In the genomic region with DNA sequence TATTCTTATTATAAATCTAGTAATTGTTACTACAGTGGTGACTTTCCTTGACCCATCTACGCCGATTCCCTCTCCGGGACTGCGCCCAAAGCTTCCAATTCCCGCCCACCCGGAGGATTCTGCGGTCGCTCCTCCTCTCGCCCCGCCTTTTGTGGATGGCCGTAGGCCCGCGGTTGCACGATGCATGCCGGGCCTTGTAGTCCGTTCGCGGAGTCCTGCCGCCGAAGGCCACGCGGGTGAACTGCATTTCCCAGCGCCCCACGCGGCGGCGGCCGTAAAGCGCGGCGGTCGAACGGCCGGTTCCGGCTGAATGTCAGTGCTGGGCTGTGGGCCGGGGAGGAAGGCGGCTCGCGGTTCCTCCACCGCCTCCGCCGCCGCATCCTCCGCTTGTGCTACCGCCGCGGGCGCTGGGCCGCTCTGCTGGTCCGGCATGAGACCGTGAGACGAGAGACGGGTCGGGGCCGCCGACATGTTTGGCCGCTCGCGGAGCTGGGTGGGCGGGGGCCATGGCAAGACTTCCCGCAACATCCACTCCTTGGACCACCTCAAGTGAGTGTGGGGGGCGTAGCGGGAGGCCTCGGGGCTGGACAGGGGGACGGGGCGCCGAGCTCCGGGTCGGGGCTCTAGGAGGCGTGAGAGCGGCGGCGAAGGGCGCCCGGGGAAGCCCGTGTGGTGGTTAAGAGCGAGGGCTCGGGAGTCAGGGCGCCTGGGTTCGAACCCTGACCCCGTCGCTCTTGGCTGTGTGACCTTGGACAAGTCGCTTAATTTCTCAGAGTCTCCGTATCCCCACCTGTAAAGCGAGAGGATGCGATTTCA, we compare ENCODE assay signal across 1 cellular context.
TF ChIP-seq lines count a peak whose summit lies in the region.

CLEC16A (plus strand) TSS at position 316 of the 816 bp plus-strand sequence; CDS start at position 470, 154 bp downstream.

TF ChIP-seq in HepG2, 621 proteins besides CTCF, POLR2A, EP300 and RAD21 (continued from another document and continues in another):
- TF ChIP-seq ZBED4 (CRISPR knock-in tag; IDR thresholded peaks at IDR 0.05; ENCODE audit: borderline replicate concordance) (peak; percentile 100), MNT (IDR thresholded peaks at IDR 0.05) (peak; percentile 77), ZBTB7A (CRISPR knock-in tag; IDR thresholded peaks at IDR 0.05) (peak; percentile 25; the same call in 1 of the 2 replicates), KLF11 (CRISPR knock-in tag; IDR thresholded peaks at IDR 0.05) (peak; percentile 98), RCOR2 (CRISPR knock-in tag; IDR thresholded peaks at IDR 0.05) (no peak; the same call in 1 of the 2 replicates), ZNF550 (CRISPR knock-in tag; IDR thresholded peaks at IDR 0.05; ENCODE audit: borderline replicate concordance) (peak; percentile 99), ZBTB42 (CRISPR knock-in tag; IDR thresholded peaks at IDR 0.05) (no peak; the same call in 1 of the 2 replicates), ZNF883 (CRISPR knock-in tag; IDR thresholded peaks at IDR 0.05; ENCODE audit: not compliant biosample characterization) (peak; percentile 98), ZNF430 (CRISPR knock-in tag; IDR thresholded peaks at IDR 0.05) (0 out of 2 replicates have a peak, but pooled peaks have one; percentile 19), AKAP8 (CRISPR knock-in tag; IDR thresholded peaks at IDR 0.05) (peak; percentile 97), HOMEZ (CRISPR knock-in tag; IDR thresholded peaks at IDR 0.05; ENCODE audit: low read depth) (peak; percentile 84), ZEB1 (IDR thresholded peaks at IDR 0.05; ENCODE audit: insufficient replicate concordance, low read depth) (peak; percentile 60), HOXA3 (CRISPR knock-in tag; IDR thresholded peaks at IDR 0.05) (peak; percentile 98), ZNF775 (CRISPR knock-in tag; IDR thresholded peaks at IDR 0.05; ENCODE audit: borderline replicate concordance) (no peak; the same call in 1 of the 2 replicates), ZNF432 (CRISPR knock-in tag; IDR thresholded peaks at IDR 0.05; ENCODE audit: borderline replicate concordance) (no peak), ZFP37 (CRISPR knock-in tag; IDR thresholded peaks at IDR 0.05; ENCODE audit: borderline replicate concordance) (no peak), ZNF484 (CRISPR knock-in tag; IDR thresholded peaks at IDR 0.05; ENCODE audit: borderline replicate concordance, low read depth) (no peak), PHF5A (CRISPR knock-in tag; IDR thresholded peaks at IDR 0.05; ENCODE audit: low read depth, unreplicated experiment) (peak; percentile 82), ZNF644 (CRISPR knock-in tag; IDR thresholded peaks at IDR 0.05; ENCODE audit: low read depth) (no peak), SETDB1 (CRISPR knock-in tag; IDR thresholded peaks at IDR 0.05; ENCODE audit: borderline replicate concordance) (no peak), ZNF569 (CRISPR knock-in tag; IDR thresholded peaks at IDR 0.05; ENCODE audit: borderline replicate concordance) (0 out of 2 replicates have a peak, but pooled peaks have one; percentile 64), FOXJ3 (CRISPR knock-in tag; IDR thresholded peaks at IDR 0.05; ENCODE audit: borderline replicate concordance) (no peak), ERF (CRISPR knock-in tag; IDR thresholded peaks at IDR 0.05) (peak; percentile 99), TEAD2 (CRISPR knock-in tag; IDR thresholded peaks at IDR 0.05) (no peak), ZNF431 (CRISPR knock-in tag; IDR thresholded peaks at IDR 0.05; ENCODE audit: borderline replicate concordance, low read depth) (no peak), FOXA3 (CRISPR knock-in tag; IDR thresholded peaks at IDR 0.05) (peak; percentile 85), ZSCAN12 (CRISPR knock-in tag; IDR thresholded peaks at IDR 0.05) (no peak), HNRNPL (IDR thresholded peaks at IDR 0.05; ENCODE audit: low read depth, low read length) (0 out of 2 replicates have a peak, but pooled peaks have one; percentile 26), ZNF44 (CRISPR knock-in tag; IDR thresholded peaks at IDR 0.05) (peak; percentile 95; the same call in 1 of the 2 replicates), NCOA5 (CRISPR knock-in tag; IDR thresholded peaks at IDR 0.05) (no peak), KAT2B (IDR thresholded peaks at IDR 0.05; ENCODE audit: borderline replicate concordance, low read depth, low read length) (no peak)
- TF ChIP-seq, protein P1, sequence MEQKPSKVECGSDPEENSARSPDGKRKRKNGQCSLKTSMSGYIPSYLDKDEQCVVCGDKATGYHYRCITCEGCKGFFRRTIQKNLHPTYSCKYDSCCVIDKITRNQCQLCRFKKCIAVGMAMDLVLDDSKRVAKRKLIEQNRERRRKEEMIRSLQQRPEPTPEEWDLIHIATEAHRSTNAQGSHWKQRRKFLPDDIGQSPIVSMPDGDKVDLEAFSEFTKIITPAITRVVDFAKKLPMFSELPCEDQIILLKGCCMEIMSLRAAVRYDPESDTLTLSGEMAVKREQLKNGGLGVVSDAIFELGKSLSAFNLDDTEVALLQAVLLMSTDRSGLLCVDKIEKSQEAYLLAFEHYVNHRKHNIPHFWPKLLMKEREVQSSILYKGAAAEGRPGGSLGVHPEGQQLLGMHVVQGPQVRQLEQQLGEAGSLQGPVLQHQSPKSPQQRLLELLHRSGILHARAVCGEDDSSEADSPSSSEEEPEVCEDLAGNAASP (CRISPR knock-in tag; IDR thresholded peaks at IDR 0.05; ENCODE audit: borderline replicate concordance), result peak; percentile 84
- TF ChIP-seq, protein P2, sequence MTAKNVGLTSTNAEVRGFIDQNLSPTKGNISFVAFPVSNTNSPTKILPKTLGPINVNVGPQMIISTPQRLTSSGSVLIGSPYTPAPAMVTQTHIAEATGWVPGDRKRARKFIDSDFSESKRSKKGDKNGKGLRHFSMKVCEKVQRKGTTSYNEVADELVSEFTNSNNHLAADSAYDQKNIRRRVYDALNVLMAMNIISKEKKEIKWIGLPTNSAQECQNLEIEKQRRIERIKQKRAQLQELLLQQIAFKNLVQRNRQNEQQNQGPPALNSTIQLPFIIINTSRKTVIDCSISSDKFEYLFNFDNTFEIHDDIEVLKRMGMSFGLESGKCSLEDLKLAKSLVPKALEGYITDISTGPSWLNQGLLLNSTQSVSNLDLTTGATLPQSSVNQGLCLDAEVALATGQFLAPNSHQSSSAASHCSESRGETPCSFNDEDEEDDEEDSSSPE (CRISPR knock-in tag; IDR thresholded peaks at IDR 0.05), result peak; percentile 97
- TF ChIP-seq, protein P3, sequence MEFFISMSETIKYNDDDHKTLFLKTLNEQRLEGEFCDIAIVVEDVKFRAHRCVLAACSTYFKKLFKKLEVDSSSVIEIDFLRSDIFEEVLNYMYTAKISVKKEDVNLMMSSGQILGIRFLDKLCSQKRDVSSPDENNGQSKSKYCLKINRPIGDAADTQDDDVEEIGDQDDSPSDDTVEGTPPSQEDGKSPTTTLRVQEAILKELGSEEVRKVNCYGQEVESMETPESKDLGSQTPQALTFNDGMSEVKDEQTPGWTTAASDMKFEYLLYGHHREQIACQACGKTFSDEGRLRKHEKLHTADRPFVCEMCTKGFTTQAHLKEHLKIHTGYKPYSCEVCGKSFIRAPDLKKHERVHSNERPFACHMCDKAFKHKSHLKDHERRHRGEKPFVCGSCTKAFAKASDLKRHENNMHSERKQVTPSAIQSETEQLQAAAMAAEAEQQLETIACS (CRISPR knock-in tag; IDR thresholded peaks at IDR 0.05), result 0 out of 2 replicates have a peak, but pooled peaks have one; percentile 40
- TF ChIP-seq, protein P4, sequence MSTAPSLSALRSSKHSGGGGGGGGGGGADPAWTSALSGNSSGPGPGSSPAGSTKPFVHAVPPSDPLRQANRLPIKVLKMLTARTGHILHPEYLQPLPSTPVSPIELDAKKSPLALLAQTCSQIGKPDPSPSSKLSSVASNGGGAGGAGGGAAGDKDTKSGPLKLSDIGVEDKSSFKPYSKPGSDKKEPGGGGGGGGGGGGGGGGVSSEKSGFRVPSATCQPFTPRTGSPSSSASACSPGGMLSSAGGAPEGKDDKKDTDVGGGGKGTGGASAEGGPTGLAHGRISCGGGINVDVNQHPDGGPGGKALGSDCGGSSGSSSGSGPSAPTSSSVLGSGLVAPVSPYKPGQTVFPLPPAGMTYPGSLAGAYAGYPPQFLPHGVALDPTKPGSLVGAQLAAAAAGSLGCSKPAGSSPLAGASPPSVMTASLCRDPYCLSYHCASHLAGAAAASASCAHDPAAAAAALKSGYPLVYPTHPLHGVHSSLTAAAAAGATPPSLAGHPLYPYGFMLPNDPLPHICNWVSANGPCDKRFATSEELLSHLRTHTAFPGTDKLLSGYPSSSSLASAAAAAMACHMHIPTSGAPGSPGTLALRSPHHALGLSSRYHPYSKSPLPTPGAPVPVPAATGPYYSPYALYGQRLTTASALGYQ (CRISPR knock-in tag; IDR thresholded peaks at IDR 0.05), result peak; percentile 83; the same call in 1 of the 2 replicates
- TF ChIP-seq, protein P5, sequence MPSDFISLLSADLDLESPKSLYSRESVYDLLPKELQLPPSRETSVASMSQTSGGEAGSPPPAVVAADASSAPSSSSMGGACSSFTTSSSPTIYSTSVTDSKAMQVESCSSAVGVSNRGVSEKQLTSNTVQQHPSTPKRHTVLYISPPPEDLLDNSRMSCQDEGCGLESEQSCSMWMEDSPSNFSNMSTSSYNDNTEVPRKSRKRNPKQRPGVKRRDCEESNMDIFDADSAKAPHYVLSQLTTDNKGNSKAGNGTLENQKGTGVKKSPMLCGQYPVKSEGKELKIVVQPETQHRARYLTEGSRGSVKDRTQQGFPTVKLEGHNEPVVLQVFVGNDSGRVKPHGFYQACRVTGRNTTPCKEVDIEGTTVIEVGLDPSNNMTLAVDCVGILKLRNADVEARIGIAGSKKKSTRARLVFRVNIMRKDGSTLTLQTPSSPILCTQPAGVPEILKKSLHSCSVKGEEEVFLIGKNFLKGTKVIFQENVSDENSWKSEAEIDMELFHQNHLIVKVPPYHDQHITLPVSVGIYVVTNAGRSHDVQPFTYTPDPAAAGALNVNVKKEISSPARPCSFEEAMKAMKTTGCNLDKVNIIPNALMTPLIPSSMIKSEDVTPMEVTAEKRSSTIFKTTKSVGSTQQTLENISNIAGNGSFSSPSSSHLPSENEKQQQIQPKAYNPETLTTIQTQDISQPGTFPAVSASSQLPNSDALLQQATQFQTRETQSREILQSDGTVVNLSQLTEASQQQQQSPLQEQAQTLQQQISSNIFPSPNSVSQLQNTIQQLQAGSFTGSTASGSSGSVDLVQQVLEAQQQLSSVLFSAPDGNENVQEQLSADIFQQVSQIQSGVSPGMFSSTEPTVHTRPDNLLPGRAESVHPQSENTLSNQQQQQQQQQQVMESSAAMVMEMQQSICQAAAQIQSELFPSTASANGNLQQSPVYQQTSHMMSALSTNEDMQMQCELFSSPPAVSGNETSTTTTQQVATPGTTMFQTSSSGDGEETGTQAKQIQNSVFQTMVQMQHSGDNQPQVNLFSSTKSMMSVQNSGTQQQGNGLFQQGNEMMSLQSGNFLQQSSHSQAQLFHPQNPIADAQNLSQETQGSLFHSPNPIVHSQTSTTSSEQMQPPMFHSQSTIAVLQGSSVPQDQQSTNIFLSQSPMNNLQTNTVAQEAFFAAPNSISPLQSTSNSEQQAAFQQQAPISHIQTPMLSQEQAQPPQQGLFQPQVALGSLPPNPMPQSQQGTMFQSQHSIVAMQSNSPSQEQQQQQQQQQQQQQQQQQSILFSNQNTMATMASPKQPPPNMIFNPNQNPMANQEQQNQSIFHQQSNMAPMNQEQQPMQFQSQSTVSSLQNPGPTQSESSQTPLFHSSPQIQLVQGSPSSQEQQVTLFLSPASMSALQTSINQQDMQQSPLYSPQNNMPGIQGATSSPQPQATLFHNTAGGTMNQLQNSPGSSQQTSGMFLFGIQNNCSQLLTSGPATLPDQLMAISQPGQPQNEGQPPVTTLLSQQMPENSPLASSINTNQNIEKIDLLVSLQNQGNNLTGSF (CRISPR knock-in tag; IDR thresholded peaks at IDR 0.05), result no peak; the same call in 1 of the 2 replicates
- TF ChIP-seq, protein P6, sequence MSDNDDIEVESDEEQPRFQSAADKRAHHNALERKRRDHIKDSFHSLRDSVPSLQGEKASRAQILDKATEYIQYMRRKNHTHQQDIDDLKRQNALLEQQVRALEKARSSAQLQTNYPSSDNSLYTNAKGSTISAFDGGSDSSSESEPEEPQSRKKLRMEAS (IDR thresholded peaks at IDR 0.05), result peak; percentile 83
